8 cellular contexts compared by ENCODE assay signal in the genomic region with DNA sequence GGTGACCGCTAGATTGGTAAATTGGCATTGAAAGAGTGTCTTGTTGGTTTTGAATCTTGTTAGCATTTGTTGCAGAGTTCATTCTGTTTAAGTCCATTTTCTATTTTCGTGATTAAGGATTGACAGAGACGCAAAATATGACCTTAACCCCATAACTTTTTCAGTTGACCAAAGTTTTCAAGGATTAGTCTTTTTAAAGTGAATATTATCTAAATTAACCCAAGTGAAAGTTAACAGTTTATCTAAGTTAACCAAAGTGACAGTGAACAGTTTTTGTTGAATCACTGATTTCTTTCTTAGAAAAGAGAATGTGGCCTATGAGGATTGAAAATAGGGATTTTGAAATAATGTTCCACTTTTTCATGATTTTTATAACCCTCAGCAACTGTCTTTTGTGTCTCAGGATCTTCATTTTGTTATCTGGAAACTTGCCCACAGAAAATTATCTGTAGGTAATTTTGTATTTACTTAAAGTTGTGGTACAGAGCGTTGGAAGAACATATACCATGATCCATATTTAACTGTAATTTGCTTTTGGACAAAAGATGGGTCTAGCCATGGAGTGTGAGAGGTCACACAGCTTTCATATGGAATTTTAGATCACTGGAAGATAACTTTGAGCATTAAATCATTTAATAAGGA. TPM values are rescaled to one million over a fixed set of nuclear protein-coding genes. Genes with fewer than 3 reads are reported as not detected.
DNase-seq lines count a peak whose midpoint lies in the region; ATAC-seq, FAIRE-seq and TF ChIP-seq lines count a peak whose summit lies in the region.

No MANE protein-coding gene starts in this region.

- ATAC-seq in activated T-cell treated with anti-CD3 and anti-CD28 coated beads, Interleukin-2, amount 50 U/mL, for 4 hours, result no peak

- TF ChIP-seq RAD21 in liver (IDR thresholded peaks at IDR 0.05), result no peak

- intact Hi-C loops in thyroid gland (cut with DNase I), result no loop called here

- H3K4me3 ChIP-seq in astrocyte (ENCODE audit: insufficient read depth, low read depth, low read length), result peak overlapping the region; percentile 85
- peak overlapping the region; percentile 64 to 94 (median 89) for H3K4me3 ChIP-seq in liver (ENCODE audit: low read depth in 1 of 3, low read length in 3 of 3)
- peak overlapping the region; percentile 56 to 95 (median 92) for H3K4me3 ChIP-seq in thyroid gland (replicated peaks in 1 of 3)

- peaks cover 11% of the 10 kb centered on the region for H3K36me3 Mint-ChIP-seq in activated T-cell treated with anti-CD3 and anti-CD28 coated beads, Interleukin-2, amount 50 U/mL, for 4 hours (ENCODE audit: insufficient read depth)
- peaks cover 9% of the 10 kb centered on the region for H3K36me3 Mint-ChIP-seq in astrocyte (ENCODE audit: low read depth, unreplicated experiment)

- WGBS in liver, result 15% methylated on average over 4 of the region's 4 CpGs
- 45 to 49% methylated on average over 4 of the region's 4 CpGs for WGBS in thyroid gland, 2 donors

- peaks cover 44% of the 10 kb centered on the region for H4K20me1 ChIP-seq in astrocyte (ENCODE audit: insufficient read depth, low read length)

- FAIRE-seq in astrocyte (lab: Jason Lieb, UNC), result no peak

- no peaks in the 10 kb centered on the region for H3K27me3 ChIP-seq in astrocyte (ENCODE audit: insufficient read depth, low read length)
- no peaks in the 10 kb centered on the region for H3K27me3 ChIP-seq in liver (ENCODE audit: control insufficient read depth in 4 of 4, insufficient read depth in 4 of 4, low read length in 3 of 4)
- no peaks in the 10 kb centered on the region for H3K27me3 ChIP-seq in thyroid gland

- DNase-seq in activated T-cell treated with anti-CD3 and anti-CD28 coated beads, Interleukin-2, amount 50 U/mL, for 4 hours, result no peak
- DNase-seq in activated T-cell treated with anti-CD3 and anti-CD28 coated beads for 4 hours (no peak), astrocyte (ENCODE audit: low read depth) (no peak), thyroid gland (no peak), MV-4-11 (lab: John Stamatoyannopoulos, UW) (no peak), RPMI8226 (no peak), amygdala (lab: John Stamatoyannopoulos, UW) (no peak)

- peak overlapping the region; percentile 87 for H3K27ac Mint-ChIP-seq in astrocyte (ENCODE audit: unreplicated experiment)

- H3K36me3 ChIP-seq in astrocyte (ENCODE audit: insufficient read depth, low read length) (peaks cover 25% of the 10 kb centered on the region), liver (ENCODE audit: control insufficient read depth in 4 of 4, insufficient read depth in 3 of 4, low read depth in 1 of 4, low read length in 3 of 4) (peaks cover 0 to 15% (median 6%) of the 10 kb centered on the region in 4 donors), thyroid gland (no peaks in the 10 kb centered on the region)

- H3K4me1 Mint-ChIP-seq in activated T-cell treated with anti-CD3 and anti-CD28 coated beads, Interleukin-2, amount 50 U/mL, for 4 hours (ENCODE audit: low read depth), result peaks cover 32% of the 10 kb centered on the region
- H3K4me1 Mint-ChIP-seq in astrocyte (ENCODE audit: low read depth, unreplicated experiment), result peaks cover 18% of the 10 kb centered on the region

- H3K4me2 ChIP-seq in astrocyte (ENCODE audit: low read length), result peak overlapping the region; percentile 85

- no peaks in the 10 kb centered on the region for H3K9me3 ChIP-seq in astrocyte (ENCODE audit: insufficient read depth, low read depth, low read length)
- H3K9me3 ChIP-seq in liver (ENCODE audit: control insufficient read depth in 4 of 4, low read length in 3 of 4), result no peaks in the 10 kb centered on the region
- no peaks in the 10 kb centered on the region for H3K9me3 ChIP-seq in thyroid gland

- peaks cover 7% of the 10 kb centered on the region for H3K4me1 ChIP-seq in astrocyte (ENCODE audit: insufficient read depth, low read length)
- H3K4me1 ChIP-seq in liver (ENCODE audit: control insufficient read depth in 4 of 4, insufficient read depth in 4 of 4, low read length in 3 of 4), result peaks cover 3 to 26% (median 7%) of the 10 kb centered on the region in 4 donors
- peaks cover 14 to 19% of the 10 kb centered on the region in 2 donors for H3K4me1 ChIP-seq in thyroid gland

- H3K9me3 Mint-ChIP-seq in activated T-cell treated with anti-CD3 and anti-CD28 coated beads, Interleukin-2, amount 50 U/mL, for 4 hours, result no peaks in the 10 kb centered on the region
- H3K9me3 Mint-ChIP-seq in astrocyte (ENCODE audit: unreplicated experiment), result peaks cover 2% of the 10 kb centered on the region

- H3K9ac ChIP-seq in astrocyte (ENCODE audit: low read length) (peak overlapping the region; percentile 93), liver (ENCODE audit: low read depth in 1 of 2, low read length in 2 of 2) (peak overlapping the region; percentile 40 to 92)

- H3K27ac ChIP-seq in astrocyte (ENCODE audit: low read depth, low read length) (peak overlapping the region; percentile 98), liver (ENCODE audit: low read depth in 1 of 2, low read length in 2 of 2) (peak overlapping the region; percentile 95 to 97), thyroid gland (peak overlapping the region; percentile 98 to 99 (median 99))

- H3K79me2 ChIP-seq in astrocyte (ENCODE audit: insufficient read depth, low read length), result peaks cover 68% of the 10 kb centered on the region

- no peaks in the 10 kb centered on the region for H3K27me3 Mint-ChIP-seq in activated T-cell treated with anti-CD3 and anti-CD28 coated beads, Interleukin-2, amount 50 U/mL, for 4 hours (ENCODE audit: low read depth)
- H3K27me3 Mint-ChIP-seq in astrocyte (ENCODE audit: low read depth, unreplicated experiment), result no peaks in the 10 kb centered on the region

- H2AFZ ChIP-seq in astrocyte (ENCODE audit: low read depth, low read length), result no peak overlapping the region

- peak overlapping the region; percentile 88 for H3K4me3 Mint-ChIP-seq in activated T-cell treated with anti-CD3 and anti-CD28 coated beads, Interleukin-2, amount 50 U/mL, for 4 hours
- H3K4me3 Mint-ChIP-seq in astrocyte (ENCODE audit: unreplicated experiment), result peak overlapping the region; percentile 93

- TF ChIP-seq CTCF in astrocyte (IDR thresholded peaks at IDR 0.05; ENCODE audit: insufficient read depth, low read depth, low read length) (no peak), liver (IDR thresholded peaks at IDR 0.05; ENCODE audit: low read depth, low read length, missing input control) (no peak), thyroid gland (IDR thresholded peaks at IDR 0.05) (no peak)

- TF ChIP-seq POLR2A in thyroid gland (IDR thresholded peaks at IDR 0.05), result no peak

TF ChIP-seq in liver, 16 proteins besides CTCF, POLR2A, EP300 and RAD21:
- TF ChIP-seq NR2F2 (IDR thresholded peaks at IDR 0.05) (no peak), RXRA (IDR thresholded peaks at IDR 0.05) (peak in 1 of 2 donors; percentile 1)

RNA-seq across cellular contexts. Expression of gene CPEB2, which starts 3.3 kb away (rescaled TPM):
- total RNA-seq in activated T-cell treated with anti-CD3 and anti-CD28 coated beads, Interleukin-2, amount 50 U/mL, for 4 hours, result 1 to 10 TPM; 4.8 to 8.7 (median 8.2) TPM
- total RNA-seq in astrocyte, result 46.8 and 47.3 TPM in 2 replicates
- 10 to 100 TPM in 1 of 2 donors, 1 to 10 TPM in 1; 5.0 to 14.0 TPM for total RNA-seq in liver
- 1 to 10 TPM; 3.6 to 4.2 TPM for polyA plus RNA-seq in liver
- total RNA-seq in thyroid gland, result 10 to 100 TPM; 12.5 to 24.3 (median 16.4) TPM
